1 cellular context compared by ENCODE assay signal in the genomic region with DNA sequence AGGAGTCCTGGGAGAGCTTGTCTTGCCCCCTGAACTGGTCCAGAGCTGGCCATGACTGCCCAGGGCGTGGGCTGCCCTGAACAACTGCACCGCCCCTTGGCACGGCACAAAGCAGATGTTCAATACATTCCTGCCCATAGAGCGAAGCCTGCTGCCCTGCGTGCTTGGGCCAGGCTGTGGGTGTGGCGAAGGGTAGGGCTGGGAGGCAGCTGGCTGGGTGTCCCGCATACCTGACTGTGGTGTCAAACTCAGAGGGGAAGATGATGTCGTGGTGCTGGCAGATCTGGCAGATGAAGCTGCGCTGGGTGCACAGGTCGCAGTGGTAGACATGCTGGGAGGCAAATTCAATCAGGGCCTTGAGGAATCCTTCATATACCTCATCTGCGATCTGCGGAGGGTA.
TF ChIP-seq lines count a peak whose summit lies in the region.

No MANE protein-coding gene starts in this region.

TF ChIP-seq in HCT116, 20 proteins besides CTCF, POLR2A, EP300 and RAD21 (continued from another document):
- TF ChIP-seq, protein P1, sequence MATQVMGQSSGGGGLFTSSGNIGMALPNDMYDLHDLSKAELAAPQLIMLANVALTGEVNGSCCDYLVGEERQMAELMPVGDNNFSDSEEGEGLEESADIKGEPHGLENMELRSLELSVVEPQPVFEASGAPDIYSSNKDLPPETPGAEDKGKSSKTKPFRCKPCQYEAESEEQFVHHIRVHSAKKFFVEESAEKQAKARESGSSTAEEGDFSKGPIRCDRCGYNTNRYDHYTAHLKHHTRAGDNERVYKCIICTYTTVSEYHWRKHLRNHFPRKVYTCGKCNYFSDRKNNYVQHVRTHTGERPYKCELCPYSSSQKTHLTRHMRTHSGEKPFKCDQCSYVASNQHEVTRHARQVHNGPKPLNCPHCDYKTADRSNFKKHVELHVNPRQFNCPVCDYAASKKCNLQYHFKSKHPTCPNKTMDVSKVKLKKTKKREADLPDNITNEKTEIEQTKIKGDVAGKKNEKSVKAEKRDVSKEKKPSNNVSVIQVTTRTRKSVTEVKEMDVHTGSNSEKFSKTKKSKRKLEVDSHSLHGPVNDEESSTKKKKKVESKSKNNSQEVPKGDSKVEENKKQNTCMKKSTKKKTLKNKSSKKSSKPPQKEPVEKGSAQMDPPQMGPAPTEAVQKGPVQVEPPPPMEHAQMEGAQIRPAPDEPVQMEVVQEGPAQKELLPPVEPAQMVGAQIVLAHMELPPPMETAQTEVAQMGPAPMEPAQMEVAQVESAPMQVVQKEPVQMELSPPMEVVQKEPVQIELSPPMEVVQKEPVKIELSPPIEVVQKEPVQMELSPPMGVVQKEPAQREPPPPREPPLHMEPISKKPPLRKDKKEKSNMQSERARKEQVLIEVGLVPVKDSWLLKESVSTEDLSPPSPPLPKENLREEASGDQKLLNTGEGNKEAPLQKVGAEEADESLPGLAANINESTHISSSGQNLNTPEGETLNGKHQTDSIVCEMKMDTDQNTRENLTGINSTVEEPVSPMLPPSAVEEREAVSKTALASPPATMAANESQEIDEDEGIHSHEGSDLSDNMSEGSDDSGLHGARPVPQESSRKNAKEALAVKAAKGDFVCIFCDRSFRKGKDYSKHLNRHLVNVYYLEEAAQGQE (IDR thresholded peaks at IDR 0.05; ENCODE audit: low read depth) = no peak
- TF ChIP-seq, protein P2, sequence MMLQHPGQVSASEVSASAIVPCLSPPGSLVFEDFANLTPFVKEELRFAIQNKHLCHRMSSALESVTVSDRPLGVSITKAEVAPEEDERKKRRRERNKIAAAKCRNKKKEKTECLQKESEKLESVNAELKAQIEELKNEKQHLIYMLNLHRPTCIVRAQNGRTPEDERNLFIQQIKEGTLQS (IDR thresholded peaks at IDR 0.05) = no peak
- no peak for TF ChIP-seq ZFX (IDR thresholded peaks at IDR 0.05)
- TF ChIP-seq SIN3A (IDR thresholded peaks at IDR 0.05; ENCODE audit: low read depth) = no peak
- no peak for TF ChIP-seq ELF1 (IDR thresholded peaks at IDR 0.05; ENCODE audit: borderline replicate concordance, low read depth)
- TF ChIP-seq EZH2phosphoT487 (IDR thresholded peaks at IDR 0.05; ENCODE audit: borderline replicate concordance) = no peak
- TF ChIP-seq POLR2AphosphoS5 (IDR thresholded peaks at IDR 0.05; ENCODE audit: low read depth, low read length) = no peak
- TF ChIP-seq EZH2 (IDR thresholded peaks at IDR 0.05) = no peak
- TF ChIP-seq, protein P3, sequence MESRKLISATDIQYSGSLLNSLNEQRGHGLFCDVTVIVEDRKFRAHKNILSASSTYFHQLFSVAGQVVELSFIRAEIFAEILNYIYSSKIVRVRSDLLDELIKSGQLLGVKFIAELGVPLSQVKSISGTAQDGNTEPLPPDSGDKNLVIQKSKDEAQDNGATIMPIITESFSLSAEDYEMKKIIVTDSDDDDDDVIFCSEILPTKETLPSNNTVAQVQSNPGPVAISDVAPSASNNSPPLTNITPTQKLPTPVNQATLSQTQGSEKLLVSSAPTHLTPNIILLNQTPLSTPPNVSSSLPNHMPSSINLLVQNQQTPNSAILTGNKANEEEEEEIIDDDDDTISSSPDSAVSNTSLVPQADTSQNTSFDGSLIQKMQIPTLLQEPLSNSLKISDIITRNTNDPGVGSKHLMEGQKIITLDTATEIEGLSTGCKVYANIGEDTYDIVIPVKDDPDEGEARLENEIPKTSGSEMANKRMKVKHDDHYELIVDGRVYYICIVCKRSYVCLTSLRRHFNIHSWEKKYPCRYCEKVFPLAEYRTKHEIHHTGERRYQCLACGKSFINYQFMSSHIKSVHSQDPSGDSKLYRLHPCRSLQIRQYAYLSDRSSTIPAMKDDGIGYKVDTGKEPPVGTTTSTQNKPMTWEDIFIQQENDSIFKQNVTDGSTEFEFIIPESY (IDR thresholded peaks at IDR 0.05; ENCODE audit: extremely low read depth, insufficient replicate concordance, low read length) = no peak
- TF ChIP-seq YY1 (IDR thresholded peaks at IDR 0.05; ENCODE audit: extremely low read depth, insufficient replicate concordance, low read depth, low read length) = no peak
- no peak for TF ChIP-seq SRF (IDR thresholded peaks at IDR 0.05; ENCODE audit: low read depth)
- no peak for TF ChIP-seq JUND (IDR thresholded peaks at IDR 0.05)
- TF ChIP-seq CBX3 (IDR thresholded peaks at IDR 0.05; ENCODE audit: low read depth) = no peak
- TF ChIP-seq, protein P4, sequence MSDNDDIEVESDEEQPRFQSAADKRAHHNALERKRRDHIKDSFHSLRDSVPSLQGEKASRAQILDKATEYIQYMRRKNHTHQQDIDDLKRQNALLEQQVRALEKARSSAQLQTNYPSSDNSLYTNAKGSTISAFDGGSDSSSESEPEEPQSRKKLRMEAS (IDR thresholded peaks at IDR 0.05) = no peak
- no peak for TF ChIP-seq SP1 (IDR thresholded peaks at IDR 0.05; ENCODE audit: low read depth)
- TF ChIP-seq ZNF274 (IDR thresholded peaks at IDR 0.05; ENCODE audit: low read depth, low read length) = no peak
